ENCODE assay signal across 1 cellular context in the genomic region with DNA sequence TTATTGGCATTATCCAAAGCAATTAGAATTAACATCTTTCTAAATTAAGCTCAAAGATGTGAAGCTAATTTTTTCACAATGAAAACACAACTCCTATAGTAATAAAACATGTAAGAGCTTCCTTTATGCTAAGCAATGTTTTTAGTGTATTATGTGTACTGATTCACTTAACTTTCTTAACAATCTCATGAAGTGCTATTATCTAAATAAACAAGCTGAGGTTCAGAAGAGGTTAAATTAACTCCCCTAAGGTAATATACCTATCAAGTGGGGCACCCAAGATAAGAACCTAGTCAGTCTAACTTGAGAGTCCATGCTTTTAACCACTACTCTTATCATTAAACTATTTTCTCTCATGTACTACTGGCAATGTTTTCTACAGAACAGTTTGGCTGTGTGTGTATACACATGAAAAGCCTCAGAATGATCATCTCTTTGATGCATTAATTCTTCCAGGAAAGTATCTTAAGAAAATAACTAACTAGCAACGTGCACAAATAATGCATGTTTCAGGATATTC.
TF ChIP-seq lines count a peak whose summit lies in the region.

No MANE protein-coding gene starts in this region.

TF ChIP-seq in IMR-90, 13 proteins besides CTCF, POLR2A, EP300 and RAD21:
- TF ChIP-seq MXI1 (IDR thresholded peaks at IDR 0.05; ENCODE audit: borderline replicate concordance, low read depth, low read length) (no peak), NFE2L2 (IDR thresholded peaks at IDR 0.05; ENCODE audit: low read depth, low read length) (no peak), CEBPB (IDR thresholded peaks at IDR 0.05; ENCODE audit: low read depth, low read length) (no peak), RCOR1 (IDR thresholded peaks at IDR 0.05; ENCODE audit: insufficient replicate concordance, low read length) (no peak), BHLHE40 (IDR thresholded peaks at IDR 0.05; ENCODE audit: low read depth, low read length) (no peak), CHD1 (IDR thresholded peaks at IDR 0.05; ENCODE audit: low read depth, low read length) (no peak), MAFK (IDR thresholded peaks at IDR 0.05; ENCODE audit: low read depth, low read length) (no peak), RFX5 (IDR thresholded peaks at IDR 0.05; ENCODE audit: low read depth, low read length) (no peak)
- TF ChIP-seq, protein P1, sequence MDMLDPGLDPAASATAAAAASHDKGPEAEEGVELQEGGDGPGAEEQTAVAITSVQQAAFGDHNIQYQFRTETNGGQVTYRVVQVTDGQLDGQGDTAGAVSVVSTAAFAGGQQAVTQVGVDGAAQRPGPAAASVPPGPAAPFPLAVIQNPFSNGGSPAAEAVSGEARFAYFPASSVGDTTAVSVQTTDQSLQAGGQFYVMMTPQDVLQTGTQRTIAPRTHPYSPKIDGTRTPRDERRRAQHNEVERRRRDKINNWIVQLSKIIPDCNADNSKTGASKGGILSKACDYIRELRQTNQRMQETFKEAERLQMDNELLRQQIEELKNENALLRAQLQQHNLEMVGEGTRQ (IDR thresholded peaks at IDR 0.05; ENCODE audit: low read depth, low read length), result no peak
TF ChIP-seq in IMR-90: peak in this region for 0.
